ENCODE assay signal across 1 cellular context in the genomic region with DNA sequence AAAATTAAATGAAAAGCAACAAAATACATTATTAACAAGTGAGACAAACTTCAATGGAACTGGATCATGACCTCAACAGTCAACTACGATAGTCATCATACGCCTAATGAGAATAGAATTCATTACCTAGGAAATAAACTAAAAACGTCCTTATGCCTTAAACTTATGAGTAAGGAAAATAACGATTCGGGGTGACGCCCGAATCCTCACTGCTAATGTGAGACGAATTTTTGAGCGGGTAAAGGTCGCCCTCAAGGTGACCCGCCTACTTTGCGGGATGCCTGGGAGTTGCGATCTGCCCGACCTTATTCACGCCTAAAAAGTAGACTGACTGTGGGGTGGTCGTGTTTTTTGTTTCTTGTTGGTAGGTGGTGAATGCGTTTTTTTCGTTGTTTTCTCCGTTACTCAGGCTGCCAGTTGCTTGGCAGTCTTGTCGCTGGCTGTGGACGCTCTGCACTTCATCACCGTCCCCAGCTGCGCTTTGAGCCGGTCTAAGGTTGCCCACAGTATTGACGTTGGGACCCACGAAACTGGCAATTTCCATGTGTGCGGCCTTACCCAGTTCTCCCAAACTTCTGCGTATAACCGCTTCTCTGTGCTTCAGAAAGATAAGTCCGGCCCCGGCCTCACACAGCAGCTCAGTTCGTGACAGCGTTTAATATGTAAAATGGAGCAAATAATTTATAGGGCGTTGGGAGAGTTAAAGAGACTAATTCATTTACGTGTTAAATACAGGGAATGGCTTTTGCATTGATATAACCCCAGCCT.
TF ChIP-seq lines count a peak whose summit lies in the region.

No MANE protein-coding gene starts in this region.

TF ChIP-seq in H1, 55 proteins besides CTCF, POLR2A, EP300 and RAD21 (continues in another document):
- no peak for TF ChIP-seq CBX5 (IDR thresholded peaks at IDR 0.05; ENCODE audit: low read depth, low read length)
- 0 out of 2 replicates have a peak, but pooled peaks have one; percentile 7 for TF ChIP-seq JUN (IDR thresholded peaks at IDR 0.05; ENCODE audit: low read depth, low read length)
- TF ChIP-seq CBX8 (IDR thresholded peaks at IDR 0.05; ENCODE audit: borderline replicate concordance, low read depth, low read length) = no peak
- TF ChIP-seq, protein P1, sequence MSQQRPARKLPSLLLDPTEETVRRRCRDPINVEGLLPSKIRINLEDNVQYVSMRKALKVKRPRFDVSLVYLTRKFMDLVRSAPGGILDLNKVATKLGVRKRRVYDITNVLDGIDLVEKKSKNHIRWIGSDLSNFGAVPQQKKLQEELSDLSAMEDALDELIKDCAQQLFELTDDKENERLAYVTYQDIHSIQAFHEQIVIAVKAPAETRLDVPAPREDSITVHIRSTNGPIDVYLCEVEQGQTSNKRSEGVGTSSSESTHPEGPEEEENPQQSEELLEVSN (IDR thresholded peaks at IDR 0.05) = no peak
- TF ChIP-seq JUND (IDR thresholded peaks at IDR 0.05; ENCODE audit: low read length) = peak; percentile 74; the same call in 1 of the 2 replicates
- TF ChIP-seq POLR2AphosphoS5 (IDR thresholded peaks at IDR 0.05; ENCODE audit: low read depth, low read length) = peak; percentile 100
- no peak for TF ChIP-seq CHD1 (IDR thresholded peaks at IDR 0.05; ENCODE audit: low read depth, low read length)
- peak; percentile 16 to 93; a peak in 3 of 4 replicates for TF ChIP-seq SIN3A (conservative IDR thresholded peaks at IDR 0.05 in 1 of 2, IDR thresholded peaks at IDR 0.05 in 1 of 2; ENCODE audit: low read depth in 1 of 2, low read length in 2 of 2)
- TF ChIP-seq ZNF274 (IDR thresholded peaks at IDR 0.05; ENCODE audit: borderline replicate concordance, extremely low read depth, low read length) = no peak
- TF ChIP-seq EGR1 (IDR thresholded peaks at IDR 0.05; ENCODE audit: borderline replicate concordance, low read depth, low read length) = peak; percentile 96
- peak in 1 of 2 experiments; percentile 77 for TF ChIP-seq BCL11A (IDR thresholded peaks at IDR 0.05; ENCODE audit: low read depth in 2 of 2, low read length in 2 of 2)
- TF ChIP-seq CTBP2 (IDR thresholded peaks at IDR 0.05; ENCODE audit: borderline replicate concordance, insufficient read depth, insufficient read length, low read length) = peak; percentile 87
- peak; percentile 17; the same call in 1 of the 2 replicates for TF ChIP-seq PHF8 (conservative IDR thresholded peaks at IDR 0.05; ENCODE audit: low read depth, low read length)
- peak; percentile 99 for TF ChIP-seq TBP (IDR thresholded peaks at IDR 0.05; ENCODE audit: low read depth, low read length)
- no peak for TF ChIP-seq SIRT6 (IDR thresholded peaks at IDR 0.05; ENCODE audit: low read length)
- TF ChIP-seq SP4 (IDR thresholded peaks at IDR 0.05; ENCODE audit: low read length) = peak; percentile 97; the same call in 1 of the 2 replicates
- peak; percentile 86 for TF ChIP-seq BACH1 (IDR thresholded peaks at IDR 0.05; ENCODE audit: low read length)
- TF ChIP-seq RNF2 (IDR thresholded peaks at IDR 0.05; ENCODE audit: borderline replicate concordance, low read depth, low read length, missing control alignments, poor library complexity, severe bottlenecking) = no peak
- TF ChIP-seq SP1 (IDR thresholded peaks at IDR 0.05; ENCODE audit: low read depth, low read length) = peak; percentile 92
- TF ChIP-seq SAP30 (IDR thresholded peaks at IDR 0.05; ENCODE audit: insufficient read depth, insufficient replicate concordance, low read length) = no peak
- no peak for TF ChIP-seq SP2 (IDR thresholded peaks at IDR 0.05; ENCODE audit: low read length)
- TF ChIP-seq HDAC2 (IDR thresholded peaks at IDR 0.05; ENCODE audit: borderline replicate concordance in 1 of 2, low read depth in 2 of 2, low read length in 2 of 2) = peak; percentile 92 to 95
- peak; percentile 83 for TF ChIP-seq TCF12 (IDR thresholded peaks at IDR 0.05; ENCODE audit: low read depth, low read length)
- TF ChIP-seq TAF1 (IDR thresholded peaks at IDR 0.05; ENCODE audit: low read depth, low read length) = no peak
- TF ChIP-seq HDAC6 (IDR thresholded peaks at IDR 0.05; ENCODE audit: low read depth, low read length) = no peak
- TF ChIP-seq, protein P2, sequence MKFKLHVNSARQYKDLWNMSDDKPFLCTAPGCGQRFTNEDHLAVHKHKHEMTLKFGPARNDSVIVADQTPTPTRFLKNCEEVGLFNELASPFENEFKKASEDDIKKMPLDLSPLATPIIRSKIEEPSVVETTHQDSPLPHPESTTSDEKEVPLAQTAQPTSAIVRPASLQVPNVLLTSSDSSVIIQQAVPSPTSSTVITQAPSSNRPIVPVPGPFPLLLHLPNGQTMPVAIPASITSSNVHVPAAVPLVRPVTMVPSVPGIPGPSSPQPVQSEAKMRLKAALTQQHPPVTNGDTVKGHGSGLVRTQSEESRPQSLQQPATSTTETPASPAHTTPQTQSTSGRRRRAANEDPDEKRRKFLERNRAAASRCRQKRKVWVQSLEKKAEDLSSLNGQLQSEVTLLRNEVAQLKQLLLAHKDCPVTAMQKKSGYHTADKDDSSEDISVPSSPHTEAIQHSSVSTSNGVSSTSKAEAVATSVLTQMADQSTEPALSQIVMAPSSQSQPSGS (IDR thresholded peaks at IDR 0.05; ENCODE audit: low read length) = peak; percentile 99
- no peak for TF ChIP-seq NANOG (IDR thresholded peaks at IDR 0.05; ENCODE audit: insufficient read depth, low read depth, low read length, poor library complexity, severe bottlenecking)
- no peak; the same call in 1 of the 2 replicates for TF ChIP-seq SUZ12 (IDR thresholded peaks at IDR 0.05; ENCODE audit: low read length)
- TF ChIP-seq CHD2 (IDR thresholded peaks at IDR 0.05; ENCODE audit: low read length) = no peak
- no peak for TF ChIP-seq ASH2L (IDR thresholded peaks at IDR 0.05; ENCODE audit: low read length)
- no peak; the same call in 1 of the 2 replicates for TF ChIP-seq SIX5 (IDR thresholded peaks at IDR 0.05; ENCODE audit: low read depth, low read length)
- no peak for TF ChIP-seq BRCA1 (IDR thresholded peaks at IDR 0.05; ENCODE audit: low read depth, low read length)
- TF ChIP-seq GTF2F1 (IDR thresholded peaks at IDR 0.05; ENCODE audit: borderline replicate concordance, low read depth, low read length) = peak; percentile 100
- TF ChIP-seq MAFK (IDR thresholded peaks at IDR 0.05; ENCODE audit: low read depth, low read length) = no peak
- 0 out of 2 replicates have a peak, but pooled peaks have one; percentile 8 for TF ChIP-seq SRF (IDR thresholded peaks at IDR 0.05; ENCODE audit: low read depth, low read length)
- TF ChIP-seq, protein P3, sequence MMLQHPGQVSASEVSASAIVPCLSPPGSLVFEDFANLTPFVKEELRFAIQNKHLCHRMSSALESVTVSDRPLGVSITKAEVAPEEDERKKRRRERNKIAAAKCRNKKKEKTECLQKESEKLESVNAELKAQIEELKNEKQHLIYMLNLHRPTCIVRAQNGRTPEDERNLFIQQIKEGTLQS (IDR thresholded peaks at IDR 0.05; ENCODE audit: insufficient read depth, low read depth, low read length) = no peak
- 0 out of 2 replicates have a peak, but pooled peaks have one; percentile 5 for TF ChIP-seq GABPA (IDR thresholded peaks at IDR 0.05; ENCODE audit: borderline replicate concordance, insufficient read depth, low read length)
- TF ChIP-seq, protein P4, sequence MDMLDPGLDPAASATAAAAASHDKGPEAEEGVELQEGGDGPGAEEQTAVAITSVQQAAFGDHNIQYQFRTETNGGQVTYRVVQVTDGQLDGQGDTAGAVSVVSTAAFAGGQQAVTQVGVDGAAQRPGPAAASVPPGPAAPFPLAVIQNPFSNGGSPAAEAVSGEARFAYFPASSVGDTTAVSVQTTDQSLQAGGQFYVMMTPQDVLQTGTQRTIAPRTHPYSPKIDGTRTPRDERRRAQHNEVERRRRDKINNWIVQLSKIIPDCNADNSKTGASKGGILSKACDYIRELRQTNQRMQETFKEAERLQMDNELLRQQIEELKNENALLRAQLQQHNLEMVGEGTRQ (IDR thresholded peaks at IDR 0.05; ENCODE audit: low read length) = no peak
- 0 out of 2 replicates have a peak, but pooled peaks have one; percentile 18 for TF ChIP-seq NRF1 (IDR thresholded peaks at IDR 0.05; ENCODE audit: low read depth, low read length)
- 0 out of 2 replicates have a peak, but pooled peaks have one; percentile 44 for TF ChIP-seq POU5F1 (IDR thresholded peaks at IDR 0.05; ENCODE audit: low read depth, low read length)
- TF ChIP-seq RFX5 (IDR thresholded peaks at IDR 0.05; ENCODE audit: borderline replicate concordance, low read depth, low read length) = no peak
- TF ChIP-seq, protein P5, sequence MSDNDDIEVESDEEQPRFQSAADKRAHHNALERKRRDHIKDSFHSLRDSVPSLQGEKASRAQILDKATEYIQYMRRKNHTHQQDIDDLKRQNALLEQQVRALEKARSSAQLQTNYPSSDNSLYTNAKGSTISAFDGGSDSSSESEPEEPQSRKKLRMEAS (IDR thresholded peaks at IDR 0.05) = peak; percentile 44; the same call in 1 of the 2 replicates
- no peak for TF ChIP-seq CEBPB (IDR thresholded peaks at IDR 0.05; ENCODE audit: low read depth, low read length)
- no peak for TF ChIP-seq FOSL1 (IDR thresholded peaks at IDR 0.05; ENCODE audit: insufficient read depth, low read depth, low read length)
- TF ChIP-seq, protein P6, sequence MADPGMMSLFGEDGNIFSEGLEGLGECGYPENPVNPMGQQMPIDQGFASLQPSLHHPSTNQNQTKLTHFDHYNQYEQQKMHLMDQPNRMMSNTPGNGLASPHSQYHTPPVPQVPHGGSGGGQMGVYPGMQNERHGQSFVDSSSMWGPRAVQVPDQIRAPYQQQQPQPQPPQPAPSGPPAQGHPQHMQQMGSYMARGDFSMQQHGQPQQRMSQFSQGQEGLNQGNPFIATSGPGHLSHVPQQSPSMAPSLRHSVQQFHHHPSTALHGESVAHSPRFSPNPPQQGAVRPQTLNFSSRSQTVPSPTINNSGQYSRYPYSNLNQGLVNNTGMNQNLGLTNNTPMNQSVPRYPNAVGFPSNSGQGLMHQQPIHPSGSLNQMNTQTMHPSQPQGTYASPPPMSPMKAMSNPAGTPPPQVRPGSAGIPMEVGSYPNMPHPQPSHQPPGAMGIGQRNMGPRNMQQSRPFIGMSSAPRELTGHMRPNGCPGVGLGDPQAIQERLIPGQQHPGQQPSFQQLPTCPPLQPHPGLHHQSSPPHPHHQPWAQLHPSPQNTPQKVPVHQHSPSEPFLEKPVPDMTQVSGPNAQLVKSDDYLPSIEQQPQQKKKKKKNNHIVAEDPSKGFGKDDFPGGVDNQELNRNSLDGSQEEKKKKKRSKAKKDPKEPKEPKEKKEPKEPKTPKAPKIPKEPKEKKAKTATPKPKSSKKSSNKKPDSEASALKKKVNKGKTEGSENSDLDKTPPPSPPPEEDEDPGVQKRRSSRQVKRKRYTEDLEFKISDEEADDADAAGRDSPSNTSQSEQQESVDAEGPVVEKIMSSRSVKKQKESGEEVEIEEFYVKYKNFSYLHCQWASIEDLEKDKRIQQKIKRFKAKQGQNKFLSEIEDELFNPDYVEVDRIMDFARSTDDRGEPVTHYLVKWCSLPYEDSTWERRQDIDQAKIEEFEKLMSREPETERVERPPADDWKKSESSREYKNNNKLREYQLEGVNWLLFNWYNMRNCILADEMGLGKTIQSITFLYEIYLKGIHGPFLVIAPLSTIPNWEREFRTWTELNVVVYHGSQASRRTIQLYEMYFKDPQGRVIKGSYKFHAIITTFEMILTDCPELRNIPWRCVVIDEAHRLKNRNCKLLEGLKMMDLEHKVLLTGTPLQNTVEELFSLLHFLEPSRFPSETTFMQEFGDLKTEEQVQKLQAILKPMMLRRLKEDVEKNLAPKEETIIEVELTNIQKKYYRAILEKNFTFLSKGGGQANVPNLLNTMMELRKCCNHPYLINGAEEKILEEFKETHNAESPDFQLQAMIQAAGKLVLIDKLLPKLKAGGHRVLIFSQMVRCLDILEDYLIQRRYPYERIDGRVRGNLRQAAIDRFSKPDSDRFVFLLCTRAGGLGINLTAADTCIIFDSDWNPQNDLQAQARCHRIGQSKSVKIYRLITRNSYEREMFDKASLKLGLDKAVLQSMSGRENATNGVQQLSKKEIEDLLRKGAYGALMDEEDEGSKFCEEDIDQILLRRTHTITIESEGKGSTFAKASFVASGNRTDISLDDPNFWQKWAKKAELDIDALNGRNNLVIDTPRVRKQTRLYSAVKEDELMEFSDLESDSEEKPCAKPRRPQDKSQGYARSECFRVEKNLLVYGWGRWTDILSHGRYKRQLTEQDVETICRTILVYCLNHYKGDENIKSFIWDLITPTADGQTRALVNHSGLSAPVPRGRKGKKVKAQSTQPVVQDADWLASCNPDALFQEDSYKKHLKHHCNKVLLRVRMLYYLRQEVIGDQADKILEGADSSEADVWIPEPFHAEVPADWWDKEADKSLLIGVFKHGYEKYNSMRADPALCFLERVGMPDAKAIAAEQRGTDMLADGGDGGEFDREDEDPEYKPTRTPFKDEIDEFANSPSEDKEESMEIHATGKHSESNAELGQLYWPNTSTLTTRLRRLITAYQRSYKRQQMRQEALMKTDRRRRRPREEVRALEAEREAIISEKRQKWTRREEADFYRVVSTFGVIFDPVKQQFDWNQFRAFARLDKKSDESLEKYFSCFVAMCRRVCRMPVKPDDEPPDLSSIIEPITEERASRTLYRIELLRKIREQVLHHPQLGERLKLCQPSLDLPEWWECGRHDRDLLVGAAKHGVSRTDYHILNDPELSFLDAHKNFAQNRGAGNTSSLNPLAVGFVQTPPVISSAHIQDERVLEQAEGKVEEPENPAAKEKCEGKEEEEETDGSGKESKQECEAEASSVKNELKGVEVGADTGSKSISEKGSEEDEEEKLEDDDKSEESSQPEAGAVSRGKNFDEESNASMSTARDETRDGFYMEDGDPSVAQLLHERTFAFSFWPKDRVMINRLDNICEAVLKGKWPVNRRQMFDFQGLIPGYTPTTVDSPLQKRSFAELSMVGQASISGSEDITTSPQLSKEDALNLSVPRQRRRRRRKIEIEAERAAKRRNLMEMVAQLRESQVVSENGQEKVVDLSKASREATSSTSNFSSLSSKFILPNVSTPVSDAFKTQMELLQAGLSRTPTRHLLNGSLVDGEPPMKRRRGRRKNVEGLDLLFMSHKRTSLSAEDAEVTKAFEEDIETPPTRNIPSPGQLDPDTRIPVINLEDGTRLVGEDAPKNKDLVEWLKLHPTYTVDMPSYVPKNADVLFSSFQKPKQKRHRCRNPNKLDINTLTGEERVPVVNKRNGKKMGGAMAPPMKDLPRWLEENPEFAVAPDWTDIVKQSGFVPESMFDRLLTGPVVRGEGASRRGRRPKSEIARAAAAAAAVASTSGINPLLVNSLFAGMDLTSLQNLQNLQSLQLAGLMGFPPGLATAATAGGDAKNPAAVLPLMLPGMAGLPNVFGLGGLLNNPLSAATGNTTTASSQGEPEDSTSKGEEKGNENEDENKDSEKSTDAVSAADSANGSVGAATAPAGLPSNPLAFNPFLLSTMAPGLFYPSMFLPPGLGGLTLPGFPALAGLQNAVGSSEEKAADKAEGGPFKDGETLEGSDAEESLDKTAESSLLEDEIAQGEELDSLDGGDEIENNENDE (IDR thresholded peaks at IDR 0.05; ENCODE audit: insufficient replicate concordance, low read length) = no peak
- peak; percentile 100 for TF ChIP-seq TAF7 (optimal IDR thresholded peaks at IDR 0.05; ENCODE audit: borderline replicate concordance, low read depth, low read length)
- TF ChIP-seq RBBP5 (IDR thresholded peaks at IDR 0.05; ENCODE audit: borderline replicate concordance, low read depth, low read length) = peak; percentile 47; the same call in 1 of the 2 replicates
- peak; percentile 78 for TF ChIP-seq CREB1 (IDR thresholded peaks at IDR 0.05)
- no peak for TF ChIP-seq KDM5A (IDR thresholded peaks at IDR 0.05; ENCODE audit: low read length)
- no peak; the same call in 1 of the 2 replicates for TF ChIP-seq KDM1A (IDR thresholded peaks at IDR 0.05; ENCODE audit: borderline replicate concordance, low read length)
- TF ChIP-seq TEAD4 (IDR thresholded peaks at IDR 0.05; ENCODE audit: low read depth, low read length) = no peak
- TF ChIP-seq KDM4A (IDR thresholded peaks at IDR 0.05; ENCODE audit: low read depth, low read length, severe bottlenecking) = no peak
- no peak for TF ChIP-seq EZH2 (IDR thresholded peaks at IDR 0.05; ENCODE audit: low read depth, low read length, severe bottlenecking)
- peak; percentile 50; the same call in 1 of the 2 replicates for TF ChIP-seq YY1 (IDR thresholded peaks at IDR 0.05; ENCODE audit: low read depth, low read length)
